ENCODE assay signal across 11 cellular contexts in genomic region chr6:120632975-120633374, GRCh38.
"Had no signal": no experiment of that assay in that cellular context is flagged by ENCODE, and none has a peak within 500 bp of the region (broad histone marks: within the 10 kb centered on the region; RNA-seq: fewer than 3 reads in every experiment).

No MANE protein-coding gene starts in this region.

- ATAC-seq: GM23338, HCT116 had no signal

- H3K4me1 ChIP-seq: HAP-1 had no signal

- H3K9ac ChIP-seq: GM23248 had no signal

- H3K4me2 ChIP-seq: GM23338 had no signal

- H3K27ac ChIP-seq: GM23248 had no signal

- H3K9me3 ChIP-seq: HAP-1 had no signal

- FAIRE-seq: H1, H54 had no signal

- DNase-seq: GM23248, GOT3, H7, H9, HCEC 1CT, HFFc6 had no signal

- H3K4me3 ChIP-seq: GM23248, GM23338, HAP-1 had no signal

- H3K36me3 ChIP-seq: HAP-1 had no signal

- H2AFZ ChIP-seq: GM23248, GM23338 had no signal
